9 cellular contexts compared by ENCODE assay signal in genomic region chr10:97869091-97870042, GRCh38. TPM values are rescaled to one million over a fixed set of nuclear protein-coding genes. Genes with fewer than 3 reads are reported as not detected.
DNase-seq lines count a peak whose midpoint lies in the region; ATAC-seq and TF ChIP-seq lines count a peak whose summit lies in the region.
"Had no signal": no experiment of that assay in that cellular context is flagged by ENCODE, and none has a peak within 500 bp of the region (broad histone marks: within the 10 kb centered on the region; RNA-seq: fewer than 3 reads in every experiment).

No MANE protein-coding gene starts in this region.

- peak; percentile 39 for TF ChIP-seq CTCF in mesothelial cell of epicardium (IDR thresholded peaks at IDR 0.05; ENCODE audit: unreplicated experiment)

- peak; percentile 95 for ATAC-seq in GM21360 (IDR thresholded peaks at IDR 0.05; ENCODE audit: unreplicated experiment)
- ATAC-seq in effector memory CD8-positive, alpha-beta T cell (replicated peaks), result peak; percentile 97

- H3K4me1 Mint-ChIP-seq in effector memory CD8-positive, alpha-beta T cell (ENCODE audit: low read depth in 2 of 2), result peaks cover 19% of the 10 kb centered on the region in 2 donors
- H3K4me1 Mint-ChIP-seq in mesothelial cell of epicardium, result peaks cover 3% of the 10 kb centered on the region

- DNase-seq in COR-L47 (lab: John Stamatoyannopoulos, UW) (peak; percentile 75), HPDE6-E6E7 (ENCODE audit: extremely low spot score) (peak; percentile 97), NOMO-1 treated with DMSO at 0.1 percent for 48 hours (lab: John Stamatoyannopoulos, UW; ENCODE audit: unreplicated experiment) (peak; percentile 88), mesothelial cell of epicardium (ENCODE audit: low spot score in 2 of 2, unreplicated experiment in 2 of 2) (peak in 1 of 2 experiments; percentile 67)
- peak; percentile 60 for DNase-seq in activated CD8-positive, alpha-beta memory T cell treated with anti-CD3 and anti-CD28 coated beads for 4 hours (ENCODE audit: low read depth in 2 of 2)
- peak; percentile 82 to 89 (median 84) for DNase-seq in effector memory CD8-positive, alpha-beta T cell
- peak; percentile 51 to 69 for DNase-seq in stimulated activated CD8-positive, alpha-beta memory T cell treated with anti-CD3 and anti-CD28 coated beads, Interleukin-4, amount 100 ng/mL, for 1 hour (ENCODE audit: low read depth in 2 of 2, low spot score in 1 of 2)

- no peaks in the 10 kb centered on the region for H3K36me3 Mint-ChIP-seq in effector memory CD8-positive, alpha-beta T cell (ENCODE audit: insufficient read depth)
- no peaks in the 10 kb centered on the region for H3K36me3 Mint-ChIP-seq in mesothelial cell of epicardium

- no peaks in the 10 kb centered on the region for H3K27me3 Mint-ChIP-seq in effector memory CD8-positive, alpha-beta T cell
- peaks cover 53% of the 10 kb centered on the region for H3K27me3 Mint-ChIP-seq in mesothelial cell of epicardium (ENCODE audit: low read depth)

- H3K4me3 Mint-ChIP-seq in effector memory CD8-positive, alpha-beta T cell, result peak overlapping the region; percentile 60 to 74
- H3K4me3 Mint-ChIP-seq in mesothelial cell of epicardium, result no peak overlapping the region
- H3K4me3 Mint-ChIP-seq: dendritic cell treated with granulocyte-macrophage colony-stimulating factor and Interleukin-4, amounts not matched to agents 40 ng/mL and 50 ng/mL, for 4 days had no signal

- peak overlapping the region; percentile 82 to 88 for H3K27ac Mint-ChIP-seq in effector memory CD8-positive, alpha-beta T cell
- H3K27ac Mint-ChIP-seq in mesothelial cell of epicardium, result no peak overlapping the region
- H3K27ac Mint-ChIP-seq: dendritic cell treated with granulocyte-macrophage colony-stimulating factor and Interleukin-4, amounts not matched to agents 40 ng/mL and 50 ng/mL, for 4 days had no signal

- H3K9me3 Mint-ChIP-seq in effector memory CD8-positive, alpha-beta T cell, result no peaks in the 10 kb centered on the region
- no peaks in the 10 kb centered on the region for H3K9me3 Mint-ChIP-seq in mesothelial cell of epicardium
- H3K9me3 Mint-ChIP-seq: dendritic cell treated with granulocyte-macrophage colony-stimulating factor and Interleukin-4, amounts not matched to agents 40 ng/mL and 50 ng/mL, for 4 days had no signal

RNA-seq across cellular contexts. Expression of gene GOLGA7B, which starts 19.7 kb away (rescaled TPM):
- total RNA-seq in mesothelial cell of epicardium, result 0.07 to 0.16 TPM (median 0.09 TPM) in 3 replicates
